9 cellular contexts compared by ENCODE assay signal in genomic region chr7:149883452-149883861, GRCh38. TPM values are rescaled to one million over a fixed set of nuclear protein-coding genes. Genes with fewer than 3 reads are reported as not detected.
A peak's percentile ranks its signal among the peaks of the same experiment; 100 is the strongest.
DNase-seq lines count a peak whose midpoint lies in the region; ATAC-seq and TF ChIP-seq lines count a peak whose summit lies in the region.
"Had no signal": no experiment of that assay in that cellular context is flagged by ENCODE, and none has a peak within 500 bp of the region (broad histone marks: within the 10 kb centered on the region; RNA-seq: fewer than 3 reads in every experiment).

No MANE protein-coding gene starts in this region.

- H3K27ac Mint-ChIP-seq in activated T-cell treated with anti-CD3 and anti-CD28 coated beads, Interleukin-2, amount 50 U/mL, for 72 hours, result no peak overlapping the region

- H3K4me3 Mint-ChIP-seq in activated T-cell treated with anti-CD3 and anti-CD28 coated beads, Interleukin-2, amount 50 U/mL, for 72 hours, result no peak overlapping the region

- peaks cover 2% of the 10 kb centered on the region; the same call in 1 of the 2 replicates for H3K36me3 ChIP-seq in GM06990 (ENCODE audit: control insufficient read depth, insufficient read depth, low read length)

- H3K27me3 ChIP-seq in GM06990 (replicated peaks; ENCODE audit: control insufficient read depth, insufficient read depth, low read length) (no peaks in the 10 kb centered on the region), foreskin keratinocyte (no peaks in the 10 kb centered on the region)

- H3K9me3 Mint-ChIP-seq in activated T-cell treated with anti-CD3 and anti-CD28 coated beads, Interleukin-2, amount 50 U/mL, for 72 hours, result no peaks in the 10 kb centered on the region

- no peaks in the 10 kb centered on the region for H3K27me3 Mint-ChIP-seq in activated T-cell treated with anti-CD3 and anti-CD28 coated beads, Interleukin-2, amount 50 U/mL, for 72 hours (ENCODE audit: low read depth)

- H3K27ac ChIP-seq in 22Rv1, result no peak overlapping the region
- H3K27ac ChIP-seq in foreskin keratinocyte, result no peak overlapping the region
- H3K27ac ChIP-seq: epithelial cell of prostate had no signal

- TF ChIP-seq CTCF in 22Rv1 (IDR thresholded peaks at IDR 0.05), result peak; percentile 87
- TF ChIP-seq CTCF in GM06990 (IDR thresholded peaks at IDR 0.05; ENCODE audit: insufficient read depth, low read length, poor library complexity, severe bottlenecking), result peak; percentile 62
- TF ChIP-seq CTCF in foreskin keratinocyte (conservative IDR thresholded peaks at IDR 0.05), result peak; percentile 69
- TF ChIP-seq CTCF in omental fat pad (IDR thresholded peaks at IDR 0.05), result no peak

- H3K4me1 ChIP-seq in foreskin keratinocyte, result no peaks in the 10 kb centered on the region

- peak; percentile 76 for ATAC-seq in HG03280 (IDR thresholded peaks at IDR 0.05; ENCODE audit: unreplicated experiment)
- peak; percentile 87 to 89 for ATAC-seq in activated T-cell treated with anti-CD3 and anti-CD28 coated beads, Interleukin-2, amount 50 U/mL, for 72 hours (replicated peaks in 1 of 2)
- ATAC-seq in foreskin keratinocyte, result peak; percentile 65
- ATAC-seq in omental fat pad (ENCODE audit: low FRiP score), result no peak
- ATAC-seq in HG02981 (IDR thresholded peaks at IDR 0.05; ENCODE audit: unreplicated experiment), result no peak

- no peak overlapping the region for H3K4me3 ChIP-seq in GM06990 (replicated peaks; ENCODE audit: low read depth, low read length)

- H3K4me1 Mint-ChIP-seq in activated T-cell treated with anti-CD3 and anti-CD28 coated beads, Interleukin-2, amount 50 U/mL, for 72 hours (ENCODE audit: low read depth), result peaks cover 12% of the 10 kb centered on the region

- no peak for DNase-seq in GM06990 (ENCODE audit: extremely low read depth, insufficient read length)
- DNase-seq in NCI-H526 treated with DMSO at 0.1 percent for 48 hours (lab: John Stamatoyannopoulos, UW), result peak; percentile 45
- DNase-seq in activated T-cell treated with anti-CD3 and anti-CD28 coated beads, Interleukin-2, amount 50 U/mL, for 72 hours, result peak; percentile 63 to 64
- DNase-seq in foreskin keratinocyte, result no peak
- DNase-seq in omental fat pad (ENCODE audit: low spot score), result peak; percentile 25

- no peaks in the 10 kb centered on the region for H3K36me3 Mint-ChIP-seq in activated T-cell treated with anti-CD3 and anti-CD28 coated beads, Interleukin-2, amount 50 U/mL, for 72 hours (ENCODE audit: insufficient read depth in 2 of 2)

RNA-seq across cellular contexts. Expression of gene ATP6V0E2, which starts 9.7 kb away (rescaled TPM):
- total RNA-seq in activated T-cell treated with anti-CD3 and anti-CD28 coated beads, Interleukin-2, amount 50 U/mL, for 72 hours, result 10 to 100 TPM; 43.4 to 44.5 TPM
- total RNA-seq in foreskin keratinocyte (4.2 and 10.4 TPM in 2 replicates), omental fat pad (10 to 100 TPM in 2 of 4 donors, 1 to 10 TPM in 2; 7.1 to 21.2 (median 11.1) TPM)
- 5.0 and 14.0 TPM in 2 replicates for polyA plus RNA-seq in foreskin keratinocyte

RNA-seq across cellular contexts. Expression of gene ZNF862, which starts 45.3 kb away (rescaled TPM):
- total RNA-seq in activated T-cell treated with anti-CD3 and anti-CD28 coated beads, Interleukin-2, amount 50 U/mL, for 72 hours, result 10 to 100 TPM; 31.4 to 39.0 TPM
- 3.7 and 5.1 TPM in 2 replicates for total RNA-seq in foreskin keratinocyte
- polyA plus RNA-seq in foreskin keratinocyte, result 1.2 and 1.7 TPM in 2 replicates
- total RNA-seq in omental fat pad, result 10 to 100 TPM in 2 of 4 donors, 1 to 10 TPM in 2; 4.4 to 20.6 (median 10.4) TPM

Comparison
In these comparisons a context has a peak if more than half of its experiments do, and no peak if none do; other contexts are left out.
1. CTCF ChIP-seq: peak in 22Rv1 (single experiment), GM06990 (single experiment) and foreskin keratinocyte (single experiment); none in omental fat pad (0 of 3).
2. DNase-seq: peak in NCI-H526 treated with DMSO at 0.1 percent for 48 hours (single experiment), activated T-cell treated with anti-CD3 and anti-CD28 coated beads, Interleukin-2, amount 50 U/mL, for 72 hours (2 of 2) and omental fat pad (single experiment); none in GM06990 (single experiment) and foreskin keratinocyte (0 of 2).
3. ATAC-seq: peak in HG03280 (single experiment), activated T-cell treated with anti-CD3 and anti-CD28 coated beads, Interleukin-2, amount 50 U/mL, for 72 hours (2 of 2) and foreskin keratinocyte (single experiment); none in omental fat pad (single experiment) and HG02981 (single experiment).